Comparison of ENCODE assay signal across 8 cellular contexts in genomic region chr7:30594540-30595460, GRCh38. TPM values are rescaled to one million over a fixed set of nuclear protein-coding genes. Genes with fewer than 3 reads are reported as not detected.
DNase-seq lines count a peak whose midpoint lies in the region; ATAC-seq, FAIRE-seq and TF ChIP-seq lines count a peak whose summit lies in the region.

GARS1 (plus strand) TSS chr7:30594878; CDS start chr7:30594922, 44 bp downstream.

- peak within 1 kb of the TSS; percentile 92 to 97 for H3K9ac ChIP-seq in kidney (ENCODE audit: low read length in 2 of 2)

- ATAC-seq in HG03378 (IDR thresholded peaks at IDR 0.05; ENCODE audit: unreplicated experiment), result peak; percentile 75

- H3K36me3 ChIP-seq in kidney (ENCODE audit: control insufficient read depth in 1 of 2, insufficient read depth in 2 of 2, low read length in 2 of 2), result peaks cover under 1% of the 10 kb centered on the region in 2 donors

- intact Hi-C loops in kidney (cut with DNase I), result no loop called here

- H3K4me3 ChIP-seq in kidney (ENCODE audit: low read length in 2 of 2), result peak within 1 kb of the TSS; percentile 85 to 92

- no peak for FAIRE-seq in kidney (lab: Jason Lieb, UNC)

- peak; percentile 98 for TF ChIP-seq POLR2A in GM19099 (IDR thresholded peaks at IDR 0.05; ENCODE audit: extremely low read depth, insufficient read length, low read depth)

- TF ChIP-seq CTCF in kidney (IDR thresholded peaks at IDR 0.05; ENCODE audit: borderline replicate concordance, extremely low read depth, insufficient read depth), result no peak

- H3K27ac ChIP-seq in kidney (ENCODE audit: low read depth in 2 of 2, low read length in 2 of 2), result peak within 1 kb of the TSS; percentile 94 to 97

- no peaks in the 10 kb centered on the region for H3K9me3 ChIP-seq in kidney (ENCODE audit: control insufficient read depth in 1 of 2, low read length in 2 of 2)

- DNase-seq in AML-193 (lab: John Stamatoyannopoulos, UW) (peak; percentile 77 to 80), NCI-H510A (lab: John Stamatoyannopoulos, UW) (peak; percentile 75), cerebellar nuclear complex (lab: John Stamatoyannopoulos, UW) (peak; percentile 7 to 45), kidney (peak; percentile 96)
- peak; percentile 84 for DNase-seq in activated CD4-positive, alpha-beta T cell treated with anti-CD3 and anti-CD28 coated beads for 1 hour
- DNase-seq in stimulated activated CD4-positive, alpha-beta T cell treated with anti-CD3 and anti-CD28 coated beads, Interleukin-15, amount 100 ng/mL, for 1 hour (ENCODE audit: low read depth in 1 of 2, low spot score in 1 of 2), result peak; percentile 78 to 83

- peaks cover 3 to 18% of the 10 kb centered on the region in 2 donors for H3K4me1 ChIP-seq in kidney (ENCODE audit: control insufficient read depth in 1 of 2, insufficient read depth in 1 of 2, low read depth in 1 of 2, low read length in 2 of 2)

RNA-seq across cellular contexts. Expression of gene GARS1, which starts in this region (rescaled TPM):
- total RNA-seq in kidney, result 104 TPM
- 84.3 TPM for polyA plus RNA-seq in kidney (ENCODE audit: insufficient read depth, low read depth, low replicate concordance)

Comparison
In these comparisons a context has a peak if more than half of its experiments do, and no peak if none do; other contexts are left out.
1. Peak in every context shown above with its lines: DNase-seq, ATAC-seq, H3K4me3 ChIP-seq and H3K27ac ChIP-seq.
2. DNase-seq: peak in every context shown above with its lines; median percentile 96 in kidney; 84 in activated CD4-positive, alpha-beta T cell treated with anti-CD3 and anti-CD28 coated beads for 1 hour; 80 in stimulated activated CD4-positive, alpha-beta T cell treated with anti-CD3 and anti-CD28 coated beads, Interleukin-15, amount 100 ng/mL, for 1 hour; 78 in AML-193; 75 in NCI-H510A; 26 in cerebellar nuclear complex.